30 cellular contexts compared by ENCODE assay signal in the genomic region with DNA sequence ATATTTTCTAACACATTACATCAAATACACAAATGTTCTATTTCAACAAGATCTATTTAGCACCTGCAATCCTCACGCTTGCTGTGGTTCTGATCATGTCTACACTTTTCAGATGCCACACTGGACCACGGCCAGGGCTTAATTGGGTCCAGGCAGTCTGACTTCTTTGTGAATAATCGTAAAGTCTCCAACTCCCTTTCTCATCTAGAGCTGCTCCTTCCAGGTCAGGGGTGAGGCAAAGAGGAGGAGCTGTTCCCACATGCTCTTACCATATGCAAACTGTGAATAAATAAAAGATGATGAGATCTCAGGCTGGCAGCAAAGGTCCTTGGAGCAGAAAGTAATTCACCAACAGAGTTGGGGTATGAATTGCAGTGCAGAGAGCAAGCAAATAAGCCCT.
"Had no signal": no experiment of that assay in that cellular context is flagged by ENCODE, and none has a peak within 500 bp of the region (broad histone marks: within the 10 kb centered on the region; RNA-seq: fewer than 3 reads in every experiment).

No MANE protein-coding gene starts in this region.

- H3K4me3 Mint-ChIP-seq: activated CD4-positive, alpha-beta memory T cell treated with anti-CD3 and anti-CD28 coated beads for 36 hours; activated CD4-positive, alpha-beta T cell treated with anti-CD3 and anti-CD28 coated beads for 36 hours; activated CD4-positive, alpha-beta T cell treated with anti-CD3 and anti-CD28 coated beads, Interleukin-2, amount 10 ng/mL, durations not matched to agents 24 days and 14 days; activated CD8-positive, alpha-beta memory T cell treated with anti-CD3 and anti-CD28 coated beads, Interleukin-2, amount 10 ng/mL, durations not matched to agents 7 days and 5 days; activated CD8-positive, alpha-beta T cell treated with anti-CD3 and anti-CD28 coated beads, Interleukin-2, amount 10 ng/mL, durations not matched to agents 7 days and 5 days; activated naive CD4-positive, alpha-beta T cell treated with anti-CD3 and anti-CD28 coated beads for 36 hours; activated naive CD4-positive, alpha-beta T cell treated with anti-CD3 and anti-CD28 coated beads, Interleukin-2, amount 50 U/mL, for 24 hours; activated naive CD8-positive, alpha-beta T cell treated with anti-CD3 and anti-CD28 coated beads for 36 hours; activated naive CD8-positive, alpha-beta T cell treated with anti-CD3 and anti-CD28 coated beads, Interleukin-2, amount 50 U/mL, for 24 hours; activated T-helper 1 cell treated with anti-CD3 and anti-CD28 coated beads, Interleukin-12 subunit alpha, Interleukin-12 subunit beta, Interleukin-2, Interleukin-4 antibody, amounts not matched to agents 30 ng/mL and 10 ng/mL and 1 ng/mL, durations not matched to agents 14 hours and 24 hours and 36 hours; brain had no signal

- H3K4me1 Mint-ChIP-seq: activated CD4-positive, alpha-beta T cell treated with anti-CD3 and anti-CD28 coated beads for 36 hours; activated CD4-positive, alpha-beta T cell treated with anti-CD3 and anti-CD28 coated beads, Interleukin-2, amount 10 ng/mL, durations not matched to agents 24 days and 14 days; activated CD8-positive, alpha-beta memory T cell treated with anti-CD3 and anti-CD28 coated beads, Interleukin-2, amount 10 ng/mL, durations not matched to agents 7 days and 5 days; activated naive CD4-positive, alpha-beta T cell treated with anti-CD3 and anti-CD28 coated beads, Interleukin-2, amount 50 U/mL, for 24 hours; activated naive CD8-positive, alpha-beta T cell treated with anti-CD3 and anti-CD28 coated beads for 36 hours; activated naive CD8-positive, alpha-beta T cell treated with anti-CD3 and anti-CD28 coated beads, Interleukin-2, amount 50 U/mL, for 24 hours; brain had no signal

- H3K9me3 ChIP-seq: ascending aorta, colonic mucosa had no signal

- H3K36me3 Mint-ChIP-seq: activated CD4-positive, alpha-beta memory T cell treated with anti-CD3 and anti-CD28 coated beads for 36 hours; activated CD8-positive, alpha-beta memory T cell treated with anti-CD3 and anti-CD28 coated beads, Interleukin-2, amount 10 ng/mL, durations not matched to agents 7 days and 5 days; activated naive CD4-positive, alpha-beta T cell treated with anti-CD3 and anti-CD28 coated beads, Interleukin-2, amount 50 U/mL, for 24 hours; activated naive CD8-positive, alpha-beta T cell treated with anti-CD3 and anti-CD28 coated beads for 36 hours; brain had no signal

- H3K27me3 Mint-ChIP-seq: activated CD4-positive, alpha-beta memory T cell treated with anti-CD3 and anti-CD28 coated beads for 36 hours; activated CD4-positive, alpha-beta T cell treated with anti-CD3 and anti-CD28 coated beads for 36 hours; activated CD4-positive, alpha-beta T cell treated with anti-CD3 and anti-CD28 coated beads, Interleukin-2, amount 10 ng/mL, durations not matched to agents 24 days and 14 days; activated CD8-positive, alpha-beta memory T cell treated with anti-CD3 and anti-CD28 coated beads, Interleukin-2, amount 10 ng/mL, durations not matched to agents 7 days and 5 days; activated naive CD4-positive, alpha-beta T cell treated with anti-CD3 and anti-CD28 coated beads, Interleukin-2, amount 50 U/mL, for 24 hours; activated naive CD8-positive, alpha-beta T cell treated with anti-CD3 and anti-CD28 coated beads for 36 hours; activated naive CD8-positive, alpha-beta T cell treated with anti-CD3 and anti-CD28 coated beads, Interleukin-2, amount 50 U/mL, for 24 hours had no signal

- H3K36me3 ChIP-seq: ascending aorta, breast epithelium, cardiac muscle cell, colonic mucosa, esophagus squamous epithelium had no signal

- ATAC-seq: activated CD4-positive, alpha-beta T cell treated with anti-CD3 and anti-CD28 coated beads for 36 hours; activated CD8-positive, alpha-beta memory T cell treated with anti-CD3 and anti-CD28 coated beads, Interleukin-2, amount 10 ng/mL, durations not matched to agents 7 days and 5 days; activated CD8-positive, alpha-beta T cell treated with anti-CD3 and anti-CD28 coated beads, Interleukin-2, amount 10 ng/mL, durations not matched to agents 7 days and 5 days; activated naive CD8-positive, alpha-beta T cell treated with anti-CD3 and anti-CD28 coated beads, Interleukin-2, amount 50 U/mL, for 24 hours had no signal

- H3K27me3 ChIP-seq: ascending aorta, breast epithelium, cardiac muscle cell, colonic mucosa, esophagus squamous epithelium had no signal

- H3K27ac Mint-ChIP-seq: activated CD4-positive, alpha-beta memory T cell treated with anti-CD3 and anti-CD28 coated beads for 36 hours; activated CD4-positive, alpha-beta T cell treated with anti-CD3 and anti-CD28 coated beads for 36 hours; activated CD4-positive, alpha-beta T cell treated with anti-CD3 and anti-CD28 coated beads, Interleukin-2, amount 10 ng/mL, durations not matched to agents 24 days and 14 days; activated CD8-positive, alpha-beta memory T cell treated with anti-CD3 and anti-CD28 coated beads, Interleukin-2, amount 10 ng/mL, durations not matched to agents 7 days and 5 days; activated CD8-positive, alpha-beta T cell treated with anti-CD3 and anti-CD28 coated beads, Interleukin-2, amount 10 ng/mL, durations not matched to agents 7 days and 5 days; activated naive CD4-positive, alpha-beta T cell treated with anti-CD3 and anti-CD28 coated beads for 36 hours; activated naive CD4-positive, alpha-beta T cell treated with anti-CD3 and anti-CD28 coated beads, Interleukin-2, amount 50 U/mL, for 24 hours; activated naive CD8-positive, alpha-beta T cell treated with anti-CD3 and anti-CD28 coated beads for 36 hours; activated naive CD8-positive, alpha-beta T cell treated with anti-CD3 and anti-CD28 coated beads, Interleukin-2, amount 50 U/mL, for 24 hours; activated T-helper 1 cell treated with anti-CD3 and anti-CD28 coated beads, Interleukin-12 subunit alpha, Interleukin-12 subunit beta, Interleukin-2, Interleukin-4 antibody, amounts not matched to agents 30 ng/mL and 10 ng/mL and 1 ng/mL, durations not matched to agents 14 hours and 24 hours and 36 hours; activated T-helper 2 cell treated with anti-CD3 and anti-CD28 coated beads, Interferon-gamma antibody, Interleukin-2, Interleukin-4, amounts not matched to agents 10 μg/mL and 5 μg/mL and 100 μg/mL, durations not matched to agents 14 hours and 24 hours and 36 hours; brain had no signal

- H3K4me1 ChIP-seq: ascending aorta, breast epithelium, colonic mucosa, esophagus squamous epithelium had no signal

- H3K4me3 ChIP-seq: ascending aorta, breast epithelium, cardiac muscle cell, colonic mucosa, esophagus squamous epithelium had no signal

- DNase-seq: activated CD4-positive, alpha-beta memory T cell treated with anti-CD3 and anti-CD28 coated beads for 36 hours; activated CD4-positive, alpha-beta T cell treated with anti-CD3 and anti-CD28 coated beads for 36 hours; activated CD4-positive, alpha-beta T cell treated with anti-CD3 and anti-CD28 coated beads, Interleukin-2, amount 10 ng/mL, durations not matched to agents 24 days and 14 days; activated CD4-positive, CD25-positive, alpha-beta regulatory T cell; activated CD4-positive, CD25-positive, alpha-beta regulatory T cell treated with anti-CD3 and anti-CD28 coated beads, Interleukin-2, amount 50 U/mL, for 72 hours; activated CD8-positive, alpha-beta memory T cell treated with anti-CD3 and anti-CD28 coated beads, Interleukin-2, amount 10 ng/mL, durations not matched to agents 7 days and 5 days; activated CD8-positive, alpha-beta memory T cell treated with anti-CD3 and anti-CD28 coated beads, Interleukin-2, amount 50 U/mL, for 4 hours; activated CD8-positive, alpha-beta T cell treated with anti-CD3 and anti-CD28 coated beads, Interleukin-2, amount 10 ng/mL, durations not matched to agents 7 days and 5 days; activated effector memory CD4-positive, alpha-beta T cell treated with anti-CD3 and anti-CD28 coated beads, Interleukin-2, amount 50 U/mL, for 16 hours; activated naive CD4-positive, alpha-beta T cell treated with anti-CD3 and anti-CD28 coated beads for 36 hours; activated naive CD8-positive, alpha-beta T cell treated with anti-CD3 and anti-CD28 coated beads for 36 hours; activated naive CD8-positive, alpha-beta T cell treated with anti-CD3 and anti-CD28 coated beads, Interleukin-2, amount 50 U/mL, for 24 hours; activated T-cell treated with anti-CD3 and anti-CD28 coated beads, Interleukin-2, amount 50 U/mL, for 1 hour; activated T-cell treated with anti-CD3 and anti-CD28 coated beads, Interleukin-2, amount 50 U/mL, for 48 hours; central memory CD4-positive, alpha-beta T cell; cerebellar nuclear complex; colonic mucosa; effector CD8-positive, alpha-beta T cell; esophagus squamous epithelium; foreskin fibroblast; head of caudate nucleus; T-helper 2 cell had no signal

- H3K27ac ChIP-seq: ascending aorta, breast epithelium, cardiac muscle cell, colonic mucosa, epithelial cell of prostate, esophagus squamous epithelium had no signal

- H3K9me3 Mint-ChIP-seq: activated CD4-positive, alpha-beta T cell treated with anti-CD3 and anti-CD28 coated beads, Interleukin-2, amount 10 ng/mL, durations not matched to agents 24 days and 14 days had no signal
